In the genomic region with DNA sequence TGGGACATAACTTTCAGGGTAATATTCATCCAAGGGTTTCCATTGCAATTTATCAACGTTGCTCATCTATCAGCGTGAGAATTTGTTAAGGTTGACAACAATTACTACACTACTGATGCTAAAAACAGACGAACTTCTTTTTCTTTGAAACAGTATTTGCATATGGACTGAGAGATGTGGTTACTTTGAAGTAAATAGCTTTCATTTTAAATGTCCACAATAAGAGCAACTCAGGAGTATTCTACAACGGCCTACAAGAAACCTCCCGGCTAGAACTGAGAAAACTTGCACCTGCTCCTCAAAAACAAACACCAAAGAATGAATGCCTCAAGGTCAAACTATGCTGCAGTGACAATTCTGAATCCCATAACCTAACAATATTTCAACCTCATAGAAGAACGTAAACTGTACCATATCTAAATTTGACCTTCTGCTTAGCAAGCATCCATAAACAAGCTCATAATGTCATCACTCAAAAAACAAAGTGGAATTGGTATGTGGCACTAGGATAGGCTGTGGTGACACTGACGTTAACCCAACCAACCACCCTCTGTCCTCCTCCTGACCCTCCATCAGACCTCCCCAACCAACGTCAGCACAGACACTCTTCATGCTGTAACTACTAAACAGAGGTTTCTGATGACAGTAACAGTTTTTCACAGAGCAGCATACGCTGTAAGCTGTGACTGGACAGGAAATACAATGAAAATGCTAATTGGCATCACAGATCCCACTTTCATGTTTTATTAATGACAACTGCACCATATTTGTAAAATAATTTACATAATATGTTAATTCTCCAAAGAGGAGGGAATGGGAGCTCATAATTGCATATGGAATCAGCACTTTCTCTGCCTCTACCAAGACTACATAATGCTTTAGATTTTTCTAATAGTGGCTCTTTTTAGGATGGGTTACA, we compare ENCODE assay signal across 16 cellular contexts.
DNase-seq lines count a peak whose midpoint lies in the region; ATAC-seq and TF ChIP-seq lines count a peak whose summit lies in the region.
"Had no signal": no experiment of that assay in that cellular context is flagged by ENCODE, and none has a peak within 500 bp of the region (broad histone marks: within the 10 kb centered on the region; RNA-seq: fewer than 3 reads in every experiment).

No MANE protein-coding gene starts in this region.

- POLR2A ChIA-PET in A673 (lab: Charles Lee; ENCODE audit: low non-redundant PET) = interaction anchor here (0.6 kb wide), 1 partner anchor 120 kb away, joined by 6 read pairs; no protein-coding TSS in a partner anchor

- TF ChIP-seq EP300 in ovary (IDR thresholded peaks at IDR 0.05) = no peak

- DNase-seq in A673 (ENCODE audit: low spot score) (peak; percentile 84), upper lobe of right lung (no peak), ovary (no peak), SK-N-DZ (ENCODE audit: low spot score) (no peak)
- DNase-seq in activated naive CD4-positive, alpha-beta T cell treated with anti-CD3 and anti-CD28 coated beads, Interleukin-2, amount 50 U/mL, for 72 hours (ENCODE audit: low spot score in 2 of 2) = no peak
- DNase-seq: activated CD4-positive, alpha-beta memory T cell treated with anti-CD3 and anti-CD28 coated beads, Interleukin-2, amount 10 ng/mL, durations not matched to agents 7 days and 5 days; effector CD8-positive, alpha-beta T cell; NCI-H2081; stimulated activated CD4-positive, alpha-beta T cell treated with anti-CD3 and anti-CD28 coated beads, Interleukin-1b, Interleukin-23, amount 100 ng/mL, for 48 hours had no signal

- 68 to 78% (median 71%) methylated on average over 9 of the region's 9 CpGs for WGBS in ovary, 3 donors

- ATAC-seq in GM19351 (IDR thresholded peaks at IDR 0.05; ENCODE audit: unreplicated experiment) (peak; percentile 58), HG02798 (IDR thresholded peaks at IDR 0.05; ENCODE audit: poor library complexity, unreplicated experiment) (peak; percentile 91), HG03575 (IDR thresholded peaks at IDR 0.05; ENCODE audit: extremely low read depth, insufficient number of reproducible peaks, low FRiP score, unreplicated experiment) (peak; percentile 85), upper lobe of right lung (no peak)
- ATAC-seq in activated naive CD4-positive, alpha-beta T cell treated with anti-CD3 and anti-CD28 coated beads, Interleukin-2, amount 50 U/mL, for 72 hours = no peak
- ATAC-seq: gastroesophageal sphincter; stimulated activated effector memory CD8-positive, alpha-beta T cell treated with anti-CD3 and anti-CD28 coated beads, Interleukin-12 subunit alpha, Interleukin-12 subunit beta, amount 100 ng/mL, for 72 hours had no signal

- H3K36me3 ChIP-seq in A673 (ENCODE audit: insufficient read depth, low read length, poor library complexity, severe bottlenecking) = no peaks in the 10 kb centered on the region
- H3K36me3 ChIP-seq in upper lobe of right lung = no peaks in the 10 kb centered on the region
- no peaks in the 10 kb centered on the region for H3K36me3 ChIP-seq in ovary
- H3K36me3 ChIP-seq: gastroesophageal sphincter, vagina had no signal

- H3K27ac ChIP-seq in A673 (ENCODE audit: low read depth, low read length, poor library complexity, severe bottlenecking) (peak overlapping the region; percentile 61), upper lobe of right lung (no peak overlapping the region), ovary (no peak overlapping the region)
- H3K27ac ChIP-seq: gastroesophageal sphincter, vagina had no signal

- TF ChIP-seq CTCF in A673 (conservative IDR thresholded peaks at IDR 0.05; ENCODE audit: low read depth, low read length) (no peak), upper lobe of right lung (IDR thresholded peaks at IDR 0.05) (no peak), ovary (IDR thresholded peaks at IDR 0.05) (no peak)

- peaks cover 0 to 2% of the 10 kb centered on the region in 2 donors for H3K9me3 Mint-ChIP-seq in activated naive CD4-positive, alpha-beta T cell treated with anti-CD3 and anti-CD28 coated beads, Interleukin-2, amount 50 U/mL, for 72 hours
- H3K9me3 Mint-ChIP-seq: activated CD4-positive, alpha-beta memory T cell treated with anti-CD3 and anti-CD28 coated beads, Interleukin-2, amount 10 ng/mL, durations not matched to agents 7 days and 5 days; stimulated activated effector memory CD8-positive, alpha-beta T cell treated with anti-CD3 and anti-CD28 coated beads, Interleukin-12 subunit alpha, Interleukin-12 subunit beta, amount 100 ng/mL, for 72 hours; T-helper 1 cell treated with Interleukin-12 subunit alpha and Interleukin-12 subunit beta and Interleukin-4 antibody, amounts not matched to agents 30 μg/mL and 1 μg/mL, for 36 hours had no signal

- BruUV-seq in A673 (replicated peaks; lab: Mats Ljungman, UMichigan) = no TSS peak

- H3K4me1 ChIP-seq in A673 (ENCODE audit: insufficient read depth, low read length, poor library complexity, severe bottlenecking) = peaks cover 37% of the 10 kb centered on the region
- no peaks in the 10 kb centered on the region for H3K4me1 ChIP-seq in upper lobe of right lung
- no peaks in the 10 kb centered on the region for H3K4me1 ChIP-seq in ovary (ENCODE audit: insufficient read depth)
- H3K4me1 ChIP-seq: gastroesophageal sphincter, vagina had no signal

- no peaks in the 10 kb centered on the region for H3K9me3 ChIP-seq in A673 (ENCODE audit: low read depth, low read length, poor library complexity, severe bottlenecking)
- H3K9me3 ChIP-seq in upper lobe of right lung = no peaks in the 10 kb centered on the region
- no peaks in the 10 kb centered on the region for H3K9me3 ChIP-seq in ovary
- H3K9me3 ChIP-seq: gastroesophageal sphincter, vagina had no signal

- TF ChIP-seq POLR2A in ovary (IDR thresholded peaks at IDR 0.05) = no peak

- H3K4me3 ChIP-seq in A673 (ENCODE audit: low read depth, low read length, poor library complexity, severe bottlenecking) (no peak overlapping the region), upper lobe of right lung (no peak overlapping the region), ovary (no peak overlapping the region)
- H3K4me3 ChIP-seq: gastroesophageal sphincter, vagina had no signal

- H3K27me3 ChIP-seq in A673 (replicated peaks; ENCODE audit: insufficient read depth, low read depth, low read length, poor library complexity) (no peaks in the 10 kb centered on the region), upper lobe of right lung (no peaks in the 10 kb centered on the region), ovary (no peaks in the 10 kb centered on the region)
- H3K27me3 ChIP-seq: gastroesophageal sphincter, vagina had no signal

- H3K27ac Mint-ChIP-seq in activated naive CD4-positive, alpha-beta T cell treated with anti-CD3 and anti-CD28 coated beads, Interleukin-2, amount 50 U/mL, for 72 hours = no peak overlapping the region
- H3K27ac Mint-ChIP-seq: activated CD4-positive, alpha-beta memory T cell treated with anti-CD3 and anti-CD28 coated beads, Interleukin-2, amount 10 ng/mL, durations not matched to agents 7 days and 5 days; stimulated activated effector memory CD8-positive, alpha-beta T cell treated with anti-CD3 and anti-CD28 coated beads, Interleukin-12 subunit alpha, Interleukin-12 subunit beta, amount 100 ng/mL, for 72 hours; T-helper 1 cell treated with Interleukin-12 subunit alpha and Interleukin-12 subunit beta and Interleukin-4 antibody, amounts not matched to agents 30 μg/mL and 1 μg/mL, for 36 hours had no signal

- intact Hi-C loops in A673 (cut with micrococcal nuclease; ENCODE audit: unreplicated experiment) (no loop called here), upper lobe of right lung (cut with DNase I) (no loop called here), ovary (cut with DNase I) (no loop called here)

- H3K36me3 Mint-ChIP-seq in activated naive CD4-positive, alpha-beta T cell treated with anti-CD3 and anti-CD28 coated beads, Interleukin-2, amount 50 U/mL, for 72 hours = no peaks in the 10 kb centered on the region
- H3K36me3 Mint-ChIP-seq: stimulated activated effector memory CD8-positive, alpha-beta T cell treated with anti-CD3 and anti-CD28 coated beads, Interleukin-12 subunit alpha, Interleukin-12 subunit beta, amount 100 ng/mL, for 72 hours had no signal

- CTCF ChIA-PET in A673 (lab: Charles Lee) = no interaction called here

Comparison
In these comparisons a context has a peak if more than half of its experiments do, and no peak if none do; other contexts are left out.
1. ATAC-seq: peak in GM19351 (single experiment), HG02798 (single experiment) and HG03575 (single experiment); none in upper lobe of right lung (single experiment) and activated naive CD4-positive, alpha-beta T cell treated with anti-CD3 and anti-CD28 coated beads, Interleukin-2, amount 50 U/mL, for 72 hours (0 of 2).